8 cellular contexts compared by ENCODE assay signal in genomic region chr3:15331606-15332404, GRCh38.
A peak's percentile ranks its signal among the peaks of the same experiment; 100 is the strongest.
DNase-seq lines count a peak whose midpoint lies in the region; ATAC-seq lines count a peak whose summit lies in the region.

No MANE protein-coding gene starts in this region.

- peak overlapping the region; percentile 73 for H3K27ac Mint-ChIP-seq in dendritic cell treated with granulocyte-macrophage colony-stimulating factor and Interleukin-4, amounts not matched to agents 40 ng/mL and 50 ng/mL, for 4 days

- ATAC-seq in GM19324 (IDR thresholded peaks at IDR 0.05; ENCODE audit: low FRiP score, unreplicated experiment), result peak; percentile 31
- ATAC-seq in HG03520 (IDR thresholded peaks at IDR 0.05; ENCODE audit: unreplicated experiment), result peak; percentile 25

- in situ Hi-C loops in ACHN (cut with HindIII; ENCODE audit: low pct_ligation_motif_present, low pct_unique_long_range_greater_than_20kb, low sequenced_read_pairs), result no loop called here

- peak overlapping the region; percentile 90 for H3K4me3 Mint-ChIP-seq in dendritic cell treated with granulocyte-macrophage colony-stimulating factor and Interleukin-4, amounts not matched to agents 40 ng/mL and 50 ng/mL, for 4 days

- H3K27me3 Mint-ChIP-seq in dendritic cell treated with granulocyte-macrophage colony-stimulating factor and Interleukin-4, amounts not matched to agents 40 ng/mL and 50 ng/mL, for 4 days, result peaks cover 24% of the 10 kb centered on the region

- intact Hi-C loops in dendritic cell treated with granulocyte-macrophage colony-stimulating factor and Interleukin-4, amounts not matched to agents 40 ng/mL and 50 ng/mL, for 4 days (cut with micrococcal nuclease), result loop anchor here (1.0 to 5.0 kb wide), 3 partner anchors 35 to 64 kb away; no protein-coding TSS in a partner anchor

- peaks cover 31% of the 10 kb centered on the region for H3K36me3 Mint-ChIP-seq in dendritic cell treated with granulocyte-macrophage colony-stimulating factor and Interleukin-4, amounts not matched to agents 40 ng/mL and 50 ng/mL, for 4 days (ENCODE audit: low read depth)

- no peaks in the 10 kb centered on the region for H3K9me3 Mint-ChIP-seq in dendritic cell treated with granulocyte-macrophage colony-stimulating factor and Interleukin-4, amounts not matched to agents 40 ng/mL and 50 ng/mL, for 4 days

- DNase-seq in ACHN, result peak; percentile 8
- peak; percentile 36 for DNase-seq in activated CD4-positive, alpha-beta T cell treated with anti-CD3 and anti-CD28 coated beads for 1 hour
- DNase-seq in medulla oblongata (ENCODE audit: extremely low spot score), result peak; percentile 33
- peak; percentile 53 for DNase-seq in stimulated activated CD8-positive, alpha-beta memory T cell treated with anti-CD3 and anti-CD28 coated beads, Interleukin-4, amount 100 ng/mL, for 48 hours
- DNase-seq in NCI-H2029 treated with DMSO at 0.1 percent for 48 hours (lab: John Stamatoyannopoulos, UW), result no peak

- H3K4me1 Mint-ChIP-seq in dendritic cell treated with granulocyte-macrophage colony-stimulating factor and Interleukin-4, amounts not matched to agents 40 ng/mL and 50 ng/mL, for 4 days (ENCODE audit: low read depth), result peaks cover 33% of the 10 kb centered on the region
